ENCODE assay signal across 11 cellular contexts in the genomic region with DNA sequence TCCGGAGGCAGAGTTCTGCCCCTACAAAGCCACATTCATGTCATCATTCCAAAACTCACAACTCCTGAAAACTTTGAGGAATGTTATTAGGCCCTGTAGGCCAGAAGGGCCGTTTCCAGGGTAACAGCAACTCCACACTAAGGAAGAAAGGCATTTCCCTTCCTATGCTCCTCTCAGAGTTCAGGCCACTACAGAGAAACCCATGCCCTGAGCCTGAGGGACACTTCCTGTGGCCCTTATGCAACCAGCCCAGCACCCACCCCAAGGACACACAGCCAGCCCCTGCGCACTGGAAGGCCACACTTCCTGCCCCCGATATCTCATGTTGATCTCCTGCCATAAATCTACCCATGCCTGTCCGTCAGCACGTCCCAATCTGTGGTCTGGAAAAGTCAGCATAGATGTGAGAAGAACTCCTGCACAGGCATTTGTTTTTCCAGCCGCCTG.
DNase-seq lines count a peak whose midpoint lies in the region; TF ChIP-seq lines count a peak whose summit lies in the region.
"Had no signal": no experiment of that assay in that cellular context is flagged by ENCODE, and none has a peak within 500 bp of the region (broad histone marks: within the 10 kb centered on the region; RNA-seq: fewer than 3 reads in every experiment).

No MANE protein-coding gene starts in this region.

- H3K79me2 ChIP-seq in PC-9 (ENCODE audit: low read depth) (no peaks in the 10 kb centered on the region), OCI-LY7 (ENCODE audit: insufficient read depth, low read depth, low read length) (no peaks in the 10 kb centered on the region)

- no peak overlapping the region for H3K27ac ChIP-seq in SJCRH30
- no peak overlapping the region for H3K27ac ChIP-seq in PC-9
- H3K27ac ChIP-seq in OCI-LY7 (ENCODE audit: low read depth, low read length, poor library complexity, severe bottlenecking) = no peak overlapping the region

- no peak overlapping the region for H2AFZ ChIP-seq in PC-9
- H2AFZ ChIP-seq in OCI-LY7 (ENCODE audit: low read length) = no peak overlapping the region

- H3K4me3 Mint-ChIP-seq in chondrocyte (ENCODE audit: unreplicated experiment) = no peak overlapping the region
- H3K4me3 Mint-ChIP-seq in type B pancreatic cell = no peak overlapping the region
- H3K4me3 Mint-ChIP-seq: natural killer cell, T-helper 17 cell had no signal

- H3K4me1 Mint-ChIP-seq in chondrocyte (ENCODE audit: low read depth) (peaks cover 21% of the 10 kb centered on the region), type B pancreatic cell (ENCODE audit: unreplicated experiment) (peaks cover 4% of the 10 kb centered on the region)
- H3K4me1 Mint-ChIP-seq: natural killer cell had no signal

- no peaks in the 10 kb centered on the region for H3K27me3 Mint-ChIP-seq in chondrocyte (ENCODE audit: low read depth)
- no peaks in the 10 kb centered on the region for H3K27me3 Mint-ChIP-seq in type B pancreatic cell
- H3K27me3 Mint-ChIP-seq: T-helper 17 cell had no signal

- H3K9me3 ChIP-seq in SJCRH30 (replicated peaks) (no peaks in the 10 kb centered on the region), PC-9 (ENCODE audit: insufficient read depth, low read depth) (no peaks in the 10 kb centered on the region), OCI-LY7 (ENCODE audit: low read length) (no peaks in the 10 kb centered on the region)

- no peaks in the 10 kb centered on the region for H3K36me3 Mint-ChIP-seq in chondrocyte (ENCODE audit: low read depth)
- H3K36me3 Mint-ChIP-seq in type B pancreatic cell = no peaks in the 10 kb centered on the region
- H3K36me3 Mint-ChIP-seq: natural killer cell had no signal

- CTCF ChIA-PET in PC-9 (lab: Charles Lee) = no interaction called here
- CTCF ChIA-PET in OCI-LY7 (lab: Charles Lee; ENCODE audit: unreplicated experiment) = no interaction called here

- BruUV-seq in PC-9 (replicated peaks; lab: Mats Ljungman, UMichigan) (no TSS peak), OCI-LY7 (replicated peaks; lab: Mats Ljungman, UMichigan) (no TSS peak)

- H3K27ac Mint-ChIP-seq in chondrocyte (ENCODE audit: unreplicated experiment) = peak overlapping the region; percentile 93
- H3K27ac Mint-ChIP-seq in type B pancreatic cell = peak overlapping the region; percentile 29
- H3K27ac Mint-ChIP-seq: natural killer cell, T-helper 17 cell had no signal

- in situ Hi-C loops in KBM-7 (cut with MboI; ENCODE audit: low pct_unique_long_range_greater_than_20kb, low sequenced_read_pairs) = no loop called here

- peak; percentile 28 for DNase-seq in KBM-7
- DNase-seq in chondrocyte (ENCODE audit: low spot score) = peak; percentile 38
- DNase-seq in kidney tubule cell (ENCODE audit: low spot score) = peak; percentile 72
- no peak for DNase-seq in type B pancreatic cell (ENCODE audit: extremely low spot score, unreplicated experiment)
- no peak for DNase-seq in SJCRH30
- no peak for DNase-seq in PC-9
- DNase-seq in GM20000 (ENCODE audit: low spot score) = no peak
- no peak for DNase-seq in OCI-LY7 (ENCODE audit: low spot score)
- DNase-seq: natural killer cell, NCI-H345, T-helper 17 cell had no signal

- no peaks in the 10 kb centered on the region for H3K27me3 ChIP-seq in SJCRH30
- no peaks in the 10 kb centered on the region for H3K27me3 ChIP-seq in PC-9 (ENCODE audit: insufficient read depth, low read depth)

- H3K4me3 ChIP-seq in SJCRH30 (no peak overlapping the region), PC-9 (no peak overlapping the region), OCI-LY7 (ENCODE audit: low read depth, low read length, poor library complexity, severe bottlenecking) (no peak overlapping the region)

- no peaks in the 10 kb centered on the region for H3F3A ChIP-seq in PC-9 (ENCODE audit: insufficient read depth, low read depth)

- H3K9me2 ChIP-seq in PC-9 (ENCODE audit: insufficient read depth) (no peaks in the 10 kb centered on the region), OCI-LY7 (ENCODE audit: insufficient read depth, low read length) (no peaks in the 10 kb centered on the region)

- intact Hi-C loops in PC-9 (cut with micrococcal nuclease; ENCODE audit: unreplicated experiment) (no loop called here), OCI-LY7 (cut with micrococcal nuclease; ENCODE audit: unreplicated experiment) (no loop called here)

- POLR2A ChIA-PET in PC-9 (lab: Charles Lee; ENCODE audit: unreplicated experiment) = no interaction called here
- POLR2A ChIA-PET in OCI-LY7 (lab: Charles Lee) = no interaction called here

- H3K9me3 Mint-ChIP-seq in chondrocyte (ENCODE audit: low read depth) = peaks cover 16% of the 10 kb centered on the region
- H3K9me3 Mint-ChIP-seq in type B pancreatic cell = no peaks in the 10 kb centered on the region
- H3K9me3 Mint-ChIP-seq: natural killer cell had no signal

- TF ChIP-seq CTCF in chondrocyte (IDR thresholded peaks at IDR 0.05) (no peak), type B pancreatic cell (conservative IDR thresholded peaks at IDR 0.05) (no peak), PC-9 (conservative IDR thresholded peaks at IDR 0.05) (no peak), GM20000 (IDR thresholded peaks at IDR 0.05; ENCODE audit: extremely low read depth, missing control alignments) (no peak), OCI-LY7 (conservative IDR thresholded peaks at IDR 0.05; ENCODE audit: low read length) (no peak)

- H3K4me1 ChIP-seq in SJCRH30 = no peaks in the 10 kb centered on the region
- no peaks in the 10 kb centered on the region for H3K4me1 ChIP-seq in PC-9 (replicated peaks; ENCODE audit: insufficient read depth)
- H3K4me1 ChIP-seq in OCI-LY7 (ENCODE audit: insufficient read depth, low read length, poor library complexity, severe bottlenecking) = no peaks in the 10 kb centered on the region

- H3K36me3 ChIP-seq in SJCRH30 = no peaks in the 10 kb centered on the region
- H3K36me3 ChIP-seq in PC-9 (ENCODE audit: low read depth) = no peaks in the 10 kb centered on the region
- H3K36me3 ChIP-seq in OCI-LY7 (ENCODE audit: insufficient read depth, low read length) = no peaks in the 10 kb centered on the region

- no peak overlapping the region for H3K4me2 ChIP-seq in PC-9
- no peak overlapping the region for H3K4me2 ChIP-seq in OCI-LY7 (ENCODE audit: low read length)

- no peaks in the 10 kb centered on the region for H4K20me1 ChIP-seq in PC-9 (ENCODE audit: insufficient read depth)
- H4K20me1 ChIP-seq in OCI-LY7 (ENCODE audit: insufficient read depth, low read length) = no peaks in the 10 kb centered on the region

Comparison
In these comparisons a context has a peak if more than half of its experiments do, and no peak if none do; other contexts are left out.
1. DNase-seq: peak in KBM-7 (single experiment), chondrocyte (single experiment) and kidney tubule cell (single experiment); none in type B pancreatic cell (single experiment), SJCRH30 (0 of 2), PC-9 (0 of 2), GM20000 (single experiment) and OCI-LY7 (single experiment).